ENCODE assay signal across 8 cellular contexts in genomic region chr3:156150434-156151066, GRCh38. TPM values are rescaled to one million over a fixed set of nuclear protein-coding genes. Genes with fewer than 3 reads are reported as not detected.
DNase-seq lines count a peak whose midpoint lies in the region; ATAC-seq and TF ChIP-seq lines count a peak whose summit lies in the region.

No MANE protein-coding gene starts in this region.

- no peaks in the 10 kb centered on the region for H4K20me1 ChIP-seq in Loucy (ENCODE audit: insufficient read depth, low read length, poor library complexity, severe bottlenecking)

- no peaks in the 10 kb centered on the region for H3K4me1 Mint-ChIP-seq in central memory CD8-positive, alpha-beta T cell
- H3K4me1 Mint-ChIP-seq in stimulated activated effector memory CD8-positive, alpha-beta T cell treated with anti-CD3 and anti-CD28 coated beads, Interleukin-12 subunit alpha, Interleukin-12 subunit beta, amount 100 ng/mL, for 72 hours: peaks cover 16% of the 10 kb centered on the region

- H3K36me3 Mint-ChIP-seq in central memory CD8-positive, alpha-beta T cell (ENCODE audit: insufficient read depth): no peaks in the 10 kb centered on the region
- no peaks in the 10 kb centered on the region for H3K36me3 Mint-ChIP-seq in stimulated activated effector memory CD8-positive, alpha-beta T cell treated with anti-CD3 and anti-CD28 coated beads, Interleukin-12 subunit alpha, Interleukin-12 subunit beta, amount 100 ng/mL, for 72 hours

- no peak overlapping the region for H3K4me3 ChIP-seq in Loucy (ENCODE audit: low read length, poor library complexity, severe bottlenecking)

- H3K9me3 Mint-ChIP-seq in central memory CD8-positive, alpha-beta T cell: no peaks in the 10 kb centered on the region
- no peaks in the 10 kb centered on the region for H3K9me3 Mint-ChIP-seq in stimulated activated effector memory CD8-positive, alpha-beta T cell treated with anti-CD3 and anti-CD28 coated beads, Interleukin-12 subunit alpha, Interleukin-12 subunit beta, amount 100 ng/mL, for 72 hours

- no peak overlapping the region for H3K9ac ChIP-seq in Loucy (ENCODE audit: low read depth, low read length, poor library complexity, severe bottlenecking)

- H2AFZ ChIP-seq in Loucy (ENCODE audit: low read length): peak overlapping the region; percentile 38; the same call in 1 of the 2 replicates

- H3K9me3 ChIP-seq in Loucy (ENCODE audit: insufficient read depth, low read depth, low read length): no peaks in the 10 kb centered on the region

- H3K4me2 ChIP-seq in Loucy (ENCODE audit: low read depth, low read length, poor library complexity, severe bottlenecking): no peak overlapping the region

- no peaks in the 10 kb centered on the region for H3K4me1 ChIP-seq in Loucy (ENCODE audit: insufficient read depth, low read length, poor library complexity, severe bottlenecking)

- H3K9me2 ChIP-seq in Loucy (replicated peaks; ENCODE audit: low read depth, low read length): no peaks in the 10 kb centered on the region

- peaks cover 10% of the 10 kb centered on the region for H3K27me3 Mint-ChIP-seq in central memory CD8-positive, alpha-beta T cell

- H3K4me3 Mint-ChIP-seq in central memory CD8-positive, alpha-beta T cell: no peak overlapping the region
- peak overlapping the region; percentile 17 for H3K4me3 Mint-ChIP-seq in stimulated activated effector memory CD8-positive, alpha-beta T cell treated with anti-CD3 and anti-CD28 coated beads, Interleukin-12 subunit alpha, Interleukin-12 subunit beta, amount 100 ng/mL, for 72 hours

- peak; percentile 61 for DNase-seq in DMS114 treated with DMSO at 0.1 percent for 48 hours (lab: John Stamatoyannopoulos, UW; ENCODE audit: unreplicated experiment)
- peak; percentile 70 for DNase-seq in SK-N-DZ (ENCODE audit: low spot score)
- no peak for DNase-seq in central memory CD8-positive, alpha-beta T cell (ENCODE audit: low spot score in 2 of 2)
- DNase-seq in kidney tubule cell (ENCODE audit: low spot score): peak; percentile 49
- DNase-seq in stimulated activated effector memory CD8-positive, alpha-beta T cell treated with anti-CD3 and anti-CD28 coated beads, Interleukin-12 subunit alpha, Interleukin-12 subunit beta, amount 100 ng/mL, for 72 hours (ENCODE audit: low spot score in 2 of 2): no peak
- DNase-seq in activated CD4-positive, CD25-positive, alpha-beta regulatory T cell treated with anti-CD3 and anti-CD28 coated beads, Interleukin-2, amount 50 U/mL, for 72 hours: no peak

- ATAC-seq in GM19455 (IDR thresholded peaks at IDR 0.05; ENCODE audit: unreplicated experiment): peak; percentile 67
- ATAC-seq in central memory CD8-positive, alpha-beta T cell (replicated peaks; ENCODE audit: extremely low read depth, poor library complexity, severe bottlenecking): peak; percentile 54
- peak; percentile 45 for ATAC-seq in stimulated activated effector memory CD8-positive, alpha-beta T cell treated with anti-CD3 and anti-CD28 coated beads, Interleukin-12 subunit alpha, Interleukin-12 subunit beta, amount 100 ng/mL, for 72 hours

- no peaks in the 10 kb centered on the region for H3F3A ChIP-seq in Loucy (ENCODE audit: low read depth)

- H3K27me3 ChIP-seq in Loucy (ENCODE audit: insufficient read depth, low read length, poor library complexity, severe bottlenecking): no peaks in the 10 kb centered on the region

- H3K79me2 ChIP-seq in Loucy (ENCODE audit: insufficient read depth, low read length): no peaks in the 10 kb centered on the region

- H3K36me3 ChIP-seq in Loucy (ENCODE audit: insufficient read depth, low read length): no peaks in the 10 kb centered on the region

- peak; percentile 94 for TF ChIP-seq CTCF in Loucy (conservative IDR thresholded peaks at IDR 0.05; ENCODE audit: low read length)

- no peak overlapping the region for H3K27ac Mint-ChIP-seq in central memory CD8-positive, alpha-beta T cell (ENCODE audit: low read depth)
- H3K27ac Mint-ChIP-seq in stimulated activated effector memory CD8-positive, alpha-beta T cell treated with anti-CD3 and anti-CD28 coated beads, Interleukin-12 subunit alpha, Interleukin-12 subunit beta, amount 100 ng/mL, for 72 hours: peak overlapping the region; percentile 63

RNA-seq across cellular contexts. Expression of gene KCNAB1, which starts 30.2 kb away (rescaled TPM):
- 10.0 and 13.3 TPM in 2 replicates for polyA plus RNA-seq in SK-N-DZ (2014; cell fraction: cytosol; rRNA removed)
- polyA plus RNA-seq in SK-N-DZ (2014; cell fraction: nucleus; rRNA removed): 7.0 and 8.0 TPM in 2 replicates

Comparison
In these comparisons a context has a peak if more than half of its experiments do, and no peak if none do; other contexts are left out.
1. DNase-seq: peak in DMS114 treated with DMSO at 0.1 percent for 48 hours (single experiment), SK-N-DZ (single experiment) and kidney tubule cell (single experiment); none in central memory CD8-positive, alpha-beta T cell (0 of 2), stimulated activated effector memory CD8-positive, alpha-beta T cell treated with anti-CD3 and anti-CD28 coated beads, Interleukin-12 subunit alpha, Interleukin-12 subunit beta, amount 100 ng/mL, for 72 hours (0 of 2) and activated CD4-positive, CD25-positive, alpha-beta regulatory T cell treated with anti-CD3 and anti-CD28 coated beads, Interleukin-2, amount 50 U/mL, for 72 hours (single experiment).
2. Peak in every context shown above with its lines, with median percentiles within 50 percentile points of each other: ATAC-seq.